In genomic region chr22:50303515-50303847, GRCh38 we compare ENCODE assay signal across 11 cellular contexts. TPM values are rescaled to one million over a fixed set of nuclear protein-coding genes. Genes with fewer than 3 reads are reported as not detected.
DNase-seq lines count a peak whose midpoint lies in the region; ATAC-seq, FAIRE-seq and TF ChIP-seq lines count a peak whose summit lies in the region.
"Had no signal": no experiment of that assay in that cellular context is flagged by ENCODE, and none has a peak within 500 bp of the region (broad histone marks: within the 10 kb centered on the region; RNA-seq: fewer than 3 reads in every experiment).

No MANE protein-coding gene starts in this region.

- peaks cover 7% of the 10 kb centered on the region for H3F3A ChIP-seq in GM23248 (ENCODE audit: insufficient read depth)

- no peak overlapping the region for H3K27ac Mint-ChIP-seq in astrocyte (ENCODE audit: unreplicated experiment)
- no peak overlapping the region for H3K27ac Mint-ChIP-seq in activated naive CD4-positive, alpha-beta T cell treated with anti-CD3 and anti-CD28 coated beads, Interleukin-2, amount 50 U/mL, for 72 hours
- H3K27ac Mint-ChIP-seq: activated naive CD8-positive, alpha-beta T cell; natural killer cell treated with Interleukin-12 subunit alpha and Interleukin-12 subunit beta and Interleukin-15 and Interleukin-18, amount 100 ng/mL, for 72 hours had no signal

- H3K4me1 Mint-ChIP-seq in astrocyte (ENCODE audit: low read depth, unreplicated experiment), result peaks cover 22% of the 10 kb centered on the region

- peaks cover 2% of the 10 kb centered on the region for H3K36me3 Mint-ChIP-seq in astrocyte (ENCODE audit: low read depth, unreplicated experiment)
- H3K36me3 Mint-ChIP-seq in activated naive CD4-positive, alpha-beta T cell treated with anti-CD3 and anti-CD28 coated beads, Interleukin-2, amount 50 U/mL, for 72 hours, result no peaks in the 10 kb centered on the region
- H3K36me3 Mint-ChIP-seq: activated naive CD8-positive, alpha-beta T cell; natural killer cell treated with Interleukin-12 subunit alpha and Interleukin-12 subunit beta and Interleukin-15 and Interleukin-18, amount 100 ng/mL, for 72 hours had no signal

- H2AFZ ChIP-seq in GM23248 (no peak overlapping the region), astrocyte (ENCODE audit: low read depth, low read length) (no peak overlapping the region), HepG2 (ENCODE audit: low read length) (no peak overlapping the region)

- no peak for TF ChIP-seq CTCF in astrocyte (IDR thresholded peaks at IDR 0.05; ENCODE audit: insufficient read depth, low read depth, low read length)
- no peak for TF ChIP-seq CTCF in HepG2 (CRISPR knock-in tag; IDR thresholded peaks at IDR 0.05)
- TF ChIP-seq CTCF in stomach (IDR thresholded peaks at IDR 0.05), result no peak

- H3K4me2 ChIP-seq in GM23248 (ENCODE audit: unreplicated experiment) (no peak overlapping the region), astrocyte (ENCODE audit: low read length) (peak overlapping the region; percentile 100), HepG2 (ENCODE audit: low read depth, low read length) (peak overlapping the region; percentile 53)

- H3K9me2 ChIP-seq in GM23248 (ENCODE audit: insufficient read depth), result no peaks in the 10 kb centered on the region

- H3K9ac ChIP-seq in GM23248 (peak overlapping the region; percentile 94), astrocyte (ENCODE audit: low read length) (peak overlapping the region; percentile 73), HepG2 (ENCODE audit: insufficient read depth, low read depth, low read length) (peak overlapping the region; percentile 33; the same call in 1 of the 2 replicates)

- H4K20me1 ChIP-seq in GM23248 (ENCODE audit: insufficient read depth) (no peaks in the 10 kb centered on the region; the same call in 1 of the 2 replicates), astrocyte (ENCODE audit: insufficient read depth, low read length) (peaks cover 64% of the 10 kb centered on the region), HepG2 (ENCODE audit: insufficient read depth, low read length) (peaks cover 4% of the 10 kb centered on the region; the same call in 1 of the 2 replicates)

- no TSS peak for BruUV-seq in HepG2 (replicated peaks; lab: Mats Ljungman, UMichigan)

- 95% methylated on average over 7 of the region's 7 CpGs for WGBS in GM23248 (ENCODE audit: low coverage in 1 of 2, low lambda C conversion rate in 2 of 2, missing lambda C conversion rate in 2 of 2), 2 experiments
- WGBS in HepG2 (ENCODE audit: low lambda C conversion rate), result 87% methylated on average over 3 of the region's 7 CpGs
- 36 to 64% (median 46%) methylated on average over 7 of the region's 7 CpGs for WGBS in stomach, 5 donors

- no peak overlapping the region for H3K4me3 Mint-ChIP-seq in astrocyte (ENCODE audit: unreplicated experiment)
- H3K4me3 Mint-ChIP-seq: activated naive CD8-positive, alpha-beta T cell; natural killer cell treated with Interleukin-12 subunit alpha and Interleukin-12 subunit beta and Interleukin-15 and Interleukin-18, amount 100 ng/mL, for 72 hours had no signal

- POLR2A ChIA-PET in HepG2 (lab: Yijun Ruan, JAX), result interaction anchor here (1.4 to 6.7 kb wide), 2 partner anchors 10 to 52 kb away, joined by 3 to 126 read pairs; partner anchors contain the start of gene HDAC10

- H3K36me3 ChIP-seq in GM23248 (ENCODE audit: low read depth), result no peaks in the 10 kb centered on the region
- H3K36me3 ChIP-seq in astrocyte (ENCODE audit: insufficient read depth, low read length), result no peaks in the 10 kb centered on the region
- H3K36me3 ChIP-seq in HepG2 (replicated peaks in 1 of 2; ENCODE audit: control insufficient read depth in 1 of 2, insufficient read depth in 2 of 2, low read length in 2 of 2), result peaks cover 0 to 2% of the 10 kb centered on the region in 2 experiments; a peak in 1 of 5 replicates
- peaks cover 0 to 6% (median 0%) of the 10 kb centered on the region in 4 donors for H3K36me3 ChIP-seq in stomach

- DNase-seq in GM23248 (no peak), astrocyte (ENCODE audit: low read depth) (no peak), HepG2 (ENCODE audit: low spot score) (no peak), stomach (no peak), NCI-H187 (lab: John Stamatoyannopoulos, UW) (no peak), NCI-H526 treated with DMSO at 0.1 percent for 48 hours (lab: John Stamatoyannopoulos, UW) (no peak)
- DNase-seq in activated naive CD4-positive, alpha-beta T cell treated with anti-CD3 and anti-CD28 coated beads, Interleukin-2, amount 50 U/mL, for 72 hours (ENCODE audit: low spot score in 2 of 2), result no peak
- DNase-seq: activated CD4-positive, CD25-positive, alpha-beta regulatory T cell treated with anti-CD3 and anti-CD28 coated beads, Interleukin-2, amount 50 U/mL, for 72 hours had no signal

- no peaks in the 10 kb centered on the region for H3K27me3 ChIP-seq in GM23248 (replicated peaks; ENCODE audit: insufficient read depth)
- no peaks in the 10 kb centered on the region for H3K27me3 ChIP-seq in astrocyte (ENCODE audit: insufficient read depth, low read length)
- H3K27me3 ChIP-seq in HepG2 (ENCODE audit: control insufficient read depth in 1 of 2, insufficient read depth in 2 of 2, low read length in 2 of 2), result no peaks in the 10 kb centered on the region
- H3K27me3 ChIP-seq in stomach, result peaks cover 0 to 18% (median 0%) of the 10 kb centered on the region in 3 donors

- CTCF ChIA-PET in HepG2 (lab: Yijun Ruan, JAX; ENCODE audit: low intra/inter-chr PET ratio, low total read pairs), result no interaction called here

- H3K9me3 ChIP-seq in GM23248 (ENCODE audit: low read depth) (no peaks in the 10 kb centered on the region), astrocyte (ENCODE audit: insufficient read depth, low read depth, low read length) (no peaks in the 10 kb centered on the region), HepG2 (ENCODE audit: low read length) (no peaks in the 10 kb centered on the region), stomach (no peaks in the 10 kb centered on the region)

- TF ChIP-seq EP300 in HepG2 (IDR thresholded peaks at IDR 0.05; ENCODE audit: low read depth in 2 of 2, low read length in 2 of 2) (no peak), HepG2 (CRISPR knock-in tag; IDR thresholded peaks at IDR 0.05; ENCODE audit: borderline replicate concordance) (no peak), stomach (IDR thresholded peaks at IDR 0.05) (no peak)

- no peak for TF ChIP-seq RAD21 in HepG2 (CRISPR knock-in tag; IDR thresholded peaks at IDR 0.05)

- H3K9me3 Mint-ChIP-seq in astrocyte (ENCODE audit: unreplicated experiment), result no peaks in the 10 kb centered on the region
- H3K9me3 Mint-ChIP-seq in activated naive CD4-positive, alpha-beta T cell treated with anti-CD3 and anti-CD28 coated beads, Interleukin-2, amount 50 U/mL, for 72 hours, result no peaks in the 10 kb centered on the region
- H3K9me3 Mint-ChIP-seq: natural killer cell treated with Interleukin-12 subunit alpha and Interleukin-12 subunit beta and Interleukin-15 and Interleukin-18, amount 100 ng/mL, for 72 hours had no signal

- H3K4me1 ChIP-seq in GM23248 (ENCODE audit: insufficient read depth), result peaks cover 48% of the 10 kb centered on the region
- H3K4me1 ChIP-seq in astrocyte (ENCODE audit: insufficient read depth, low read length), result peaks cover 65% of the 10 kb centered on the region
- peaks cover 68% of the 10 kb centered on the region for H3K4me1 ChIP-seq in HepG2 (ENCODE audit: insufficient read depth, low read length)
- peaks cover 85 to 93% (median 87%) of the 10 kb centered on the region in 4 donors for H3K4me1 ChIP-seq in stomach

- H3K79me2 ChIP-seq in GM23248 (ENCODE audit: insufficient read depth) (peaks cover 83% of the 10 kb centered on the region), astrocyte (ENCODE audit: insufficient read depth, low read length) (peaks cover 86% of the 10 kb centered on the region), HepG2 (ENCODE audit: insufficient read depth, low read length) (peaks cover 66% of the 10 kb centered on the region)

- no peak for TF ChIP-seq POLR2A in HepG2 (IDR thresholded peaks at IDR 0.05; ENCODE audit: insufficient read depth in 1 of 2, low read depth in 2 of 2, low read length in 2 of 2)
- no peak for TF ChIP-seq POLR2A in stomach (IDR thresholded peaks at IDR 0.05)

- FAIRE-seq in astrocyte (lab: Jason Lieb, UNC) (no peak), HepG2 (lab: Jason Lieb, UNC) (no peak)

- in situ Hi-C loops in GM23248 (cut with MboI), result no loop called here
- in situ Hi-C loops in HepG2 (cut with HindIII; ENCODE audit: extremely low pct_ligation_motif_present, low pct_unique_long_range_greater_than_20kb), result no loop called here

- no peaks in the 10 kb centered on the region for H3K27me3 Mint-ChIP-seq in astrocyte (ENCODE audit: low read depth, unreplicated experiment)
- H3K27me3 Mint-ChIP-seq: activated naive CD8-positive, alpha-beta T cell had no signal

- no peak for ATAC-seq in HepG2
- no peak for ATAC-seq in HG02938 (IDR thresholded peaks at IDR 0.05; ENCODE audit: unreplicated experiment)
- no peak for ATAC-seq in activated naive CD4-positive, alpha-beta T cell treated with anti-CD3 and anti-CD28 coated beads, Interleukin-2, amount 50 U/mL, for 72 hours

- peak overlapping the region; percentile 89 for H3K27ac ChIP-seq in GM23248
- peak overlapping the region; percentile 50 for H3K27ac ChIP-seq in astrocyte (ENCODE audit: low read depth, low read length)
- peak overlapping the region; percentile 33 for H3K27ac ChIP-seq in HepG2 (ENCODE audit: extremely low read length, insufficient read depth, low read length)
- H3K27ac ChIP-seq in stomach, result peak overlapping the region; percentile 94 to 96 (median 95)

- H3K4me3 ChIP-seq in GM23248, result no peak overlapping the region
- H3K4me3 ChIP-seq in astrocyte (ENCODE audit: insufficient read depth, low read depth, low read length), result no peak overlapping the region
- peak overlapping the region in 1 of 3 experiments; percentile 37; a peak in 1 of 6 replicates for H3K4me3 ChIP-seq in HepG2 (replicated peaks in 1 of 3; ENCODE audit: insufficient read depth in 1 of 3, low read depth in 2 of 3, low read length in 3 of 3)
- H3K4me3 ChIP-seq in stomach, result peak overlapping the region; percentile 3 to 88 (median 8)

- intact Hi-C loops in HepG2 (cut with micrococcal nuclease; ENCODE audit: unreplicated experiment), result no loop called here
- intact Hi-C loops in stomach (cut with DNase I; ENCODE audit: low total_unique reads), result no loop called here

RNA-seq across cellular contexts. Expression of gene PLXNB2, which starts 4.0 kb away (rescaled TPM):
- 136 and 147 TPM in 2 replicates for total RNA-seq in GM23248 (2014; rRNA removed; shearing (Covaris generic))
- polyA plus RNA-seq in GM23248 (2016; fragmentation: Nextera tagmentation; extraction: Ambion mirVana), result 123 and 136 TPM in 2 replicates
- total RNA-seq in astrocyte, result 327 and 376 TPM in 2 replicates
- 19.3 and 32.6 TPM in 2 replicates for total RNA-seq in HepG2 (2016; rRNA removed; fragmentation: Illumina TruSeq; extraction: Trizol)
- 4.6 and 4.9 TPM in 2 replicates for total RNA-seq in HepG2 (2016; cell fraction: cytosol; rRNA removed; fragmentation: Illumina TruSeq; extraction: Trizol; ENCODE audit: low read depth)
- 16.8 and 32.7 TPM in 2 replicates for total RNA-seq in HepG2 (2016; cell fraction: insoluble cytoplasmic fraction; rRNA removed; fragmentation: Illumina TruSeq; extraction: Trizol)
- 13.7 and 15.6 TPM in 2 replicates for total RNA-seq in HepG2 (2016; cell fraction: membrane; rRNA removed; fragmentation: Illumina TruSeq; extraction: Trizol)
- total RNA-seq in HepG2 (2016; cell fraction: nucleus; rRNA removed; fragmentation: Illumina TruSeq; extraction: Trizol), result 43.2 and 57.8 TPM in 2 replicates
- 68.9 and 79.4 TPM in 2 replicates for polyA plus RNA-seq in HepG2 (2011; rRNA removed)
- 46.5 and 75.4 TPM in 2 replicates for polyA plus RNA-seq in HepG2 (2011; cell fraction: cytosol; rRNA removed)
- 265 and 413 TPM in 2 replicates for polyA plus RNA-seq in HepG2 (2011; cell fraction: nucleus; rRNA removed)
- 53.9 and 72.9 TPM in 2 replicates for polyA plus RNA-seq in HepG2 (2012)
- 5.5 and 6.2 TPM in 2 replicates for polyA plus RNA-seq in HepG2 (2016; cell fraction: cytosol; fragmentation: Illumina TruSeq; extraction: Trizol; ENCODE audit: low read depth)
- 16.2 and 23.0 TPM in 2 replicates for polyA plus RNA-seq in HepG2 (2016; cell fraction: insoluble cytoplasmic fraction; fragmentation: Illumina TruSeq; extraction: Trizol; ENCODE audit: low read depth)
- polyA plus RNA-seq in HepG2 (2016; cell fraction: membrane; fragmentation: Illumina TruSeq; extraction: Trizol; ENCODE audit: low read depth), result 10.1 and 11.9 TPM in 2 replicates
- polyA plus RNA-seq in HepG2 (2016; cell fraction: nucleus; fragmentation: Illumina TruSeq; extraction: Trizol; ENCODE audit: insufficient read depth, low read depth), result 148 and 155 TPM in 2 replicates
- 61.5 and 149 TPM in 2 replicates for polyA minus RNA-seq in HepG2 (2011; rRNA and poly(A)+ RNA removed; ENCODE audit: low replicate concordance)
- polyA minus RNA-seq in HepG2 (2011; cell fraction: cytosol; rRNA and poly(A)+ RNA removed), result 76.6 and 89.8 TPM in 2 replicates
- 57.9 and 61.3 TPM in 2 replicates for polyA minus RNA-seq in HepG2 (2011; cell fraction: nucleus; rRNA and poly(A)+ RNA removed)
- 100 to 1,000 TPM; 105 to 648 (median 400) TPM for total RNA-seq in stomach
- 100 to 1,000 TPM in 2 of 3 donors, 10 to 100 TPM in 1; 50.3 to 197 (median 147) TPM for polyA plus RNA-seq in stomach
- 10 to 100 TPM; 10.3 to 13.1 TPM for total RNA-seq in activated naive CD4-positive, alpha-beta T cell treated with anti-CD3 and anti-CD28 coated beads, Interleukin-2, amount 50 U/mL, for 72 hours

RNA-seq across cellular contexts. Expression of gene DENND6B, which starts 23.3 kb away (rescaled TPM):
- 3.3 and 5.7 TPM in 2 replicates for total RNA-seq in GM23248 (2014; rRNA removed; shearing (Covaris generic))
- polyA plus RNA-seq in GM23248 (2016; fragmentation: Nextera tagmentation; extraction: Ambion mirVana), result 6.1 and 6.6 TPM in 2 replicates
- 5.4 and 5.8 TPM in 2 replicates for total RNA-seq in astrocyte
- 0.84 and 0.95 TPM in 2 replicates for total RNA-seq in HepG2 (2016; rRNA removed; fragmentation: Illumina TruSeq; extraction: Trizol)
- 0.30 and 0.44 TPM in 2 replicates for total RNA-seq in HepG2 (2016; cell fraction: cytosol; rRNA removed; fragmentation: Illumina TruSeq; extraction: Trizol; ENCODE audit: low read depth)
- 0.22 and 0.65 TPM in 2 replicates for total RNA-seq in HepG2 (2016; cell fraction: insoluble cytoplasmic fraction; rRNA removed; fragmentation: Illumina TruSeq; extraction: Trizol)
- total RNA-seq in HepG2 (2016; cell fraction: membrane; rRNA removed; fragmentation: Illumina TruSeq; extraction: Trizol), result 0.52 and 0.90 TPM in 2 replicates
- 0.90 and 1.1 TPM in 2 replicates for total RNA-seq in HepG2 (2016; cell fraction: nucleus; rRNA removed; fragmentation: Illumina TruSeq; extraction: Trizol)
- polyA plus RNA-seq in HepG2 (2011; rRNA removed), result 3.8 and 4.2 TPM in 2 replicates
- polyA plus RNA-seq in HepG2 (2011; cell fraction: cytosol; rRNA removed), result 1.8 TPM in 2 replicates
- 33.7 and 41.4 TPM in 2 replicates for polyA plus RNA-seq in HepG2 (2011; cell fraction: nucleus; rRNA removed)
- polyA plus RNA-seq in HepG2 (2012), result 2.5 and 2.6 TPM in 2 replicates
- 0.33 and 0.71 TPM in 2 replicates for polyA plus RNA-seq in HepG2 (2016; cell fraction: cytosol; fragmentation: Illumina TruSeq; extraction: Trizol; ENCODE audit: low read depth)
- polyA plus RNA-seq in HepG2 (2016; cell fraction: insoluble cytoplasmic fraction; fragmentation: Illumina TruSeq; extraction: Trizol; ENCODE audit: low read depth), result 0.74 and 0.86 TPM in 2 replicates
- 0.63 and 1.2 TPM in 2 replicates for polyA plus RNA-seq in HepG2 (2016; cell fraction: membrane; fragmentation: Illumina TruSeq; extraction: Trizol; ENCODE audit: low read depth)
- 4.0 and 5.3 TPM in 2 replicates for polyA plus RNA-seq in HepG2 (2016; cell fraction: nucleus; fragmentation: Illumina TruSeq; extraction: Trizol; ENCODE audit: insufficient read depth, low read depth)
- 0.58 and 2.9 TPM in 2 replicates for polyA minus RNA-seq in HepG2 (2011; rRNA and poly(A)+ RNA removed; ENCODE audit: low replicate concordance)
- 1.3 TPM in 2 replicates for polyA minus RNA-seq in HepG2 (2011; cell fraction: cytosol; rRNA and poly(A)+ RNA removed)
- 2.6 and 3.3 TPM in 2 replicates for polyA minus RNA-seq in HepG2 (2011; cell fraction: nucleus; rRNA and poly(A)+ RNA removed)
- 10 to 100 TPM in 2 of 5 donors, 1 to 10 TPM in 3; 2.2 to 13.4 (median 2.5) TPM for total RNA-seq in stomach
- polyA plus RNA-seq in stomach, result 1 to 10 TPM; 2.0 to 7.6 (median 5.5) TPM
- 1 to 10 TPM; 4.1 to 4.3 TPM for total RNA-seq in activated naive CD4-positive, alpha-beta T cell treated with anti-CD3 and anti-CD28 coated beads, Interleukin-2, amount 50 U/mL, for 72 hours

RNA-seq across cellular contexts. Expression of gene MAPK11, which starts 33.3 kb away (rescaled TPM):
- total RNA-seq in GM23248 (2014; rRNA removed; shearing (Covaris generic)), result 9.8 and 12.3 TPM in 2 replicates
- 1.0 and 1.2 TPM in 2 replicates for polyA plus RNA-seq in GM23248 (2016; fragmentation: Nextera tagmentation; extraction: Ambion mirVana)
- total RNA-seq in astrocyte, result 19.6 and 22.4 TPM in 2 replicates
- total RNA-seq in HepG2 (2016; rRNA removed; fragmentation: Illumina TruSeq; extraction: Trizol), result 0.15 TPM in 1 of 2 replicates, not detected in the other
- not detected in 2 replicates for total RNA-seq in HepG2 (2016; cell fraction: cytosol; rRNA removed; fragmentation: Illumina TruSeq; extraction: Trizol; ENCODE audit: low read depth)
- total RNA-seq in HepG2 (2016; cell fraction: insoluble cytoplasmic fraction; rRNA removed; fragmentation: Illumina TruSeq; extraction: Trizol), result 0.12 and 0.15 TPM in 2 replicates
- 0.10 and 0.19 TPM in 2 replicates for total RNA-seq in HepG2 (2016; cell fraction: membrane; rRNA removed; fragmentation: Illumina TruSeq; extraction: Trizol)
- 0.28 TPM in 1 of 2 replicates, not detected in the other for total RNA-seq in HepG2 (2016; cell fraction: nucleus; rRNA removed; fragmentation: Illumina TruSeq; extraction: Trizol)
- polyA plus RNA-seq in HepG2 (2011; rRNA removed), result 0.17 and 0.46 TPM in 2 replicates
- polyA plus RNA-seq in HepG2 (2011; cell fraction: cytosol; rRNA removed), result 0.13 and 0.19 TPM in 2 replicates
- polyA plus RNA-seq in HepG2 (2011; cell fraction: nucleus; rRNA removed), result 1.9 TPM in 2 replicates
- polyA plus RNA-seq in HepG2 (2012), result 0.21 TPM in 1 of 2 replicates, not detected in the other
- 0.05 and 0.07 TPM in 2 replicates for polyA plus RNA-seq in HepG2 (2016; cell fraction: cytosol; fragmentation: Illumina TruSeq; extraction: Trizol; ENCODE audit: low read depth)
- polyA plus RNA-seq in HepG2 (2016; cell fraction: insoluble cytoplasmic fraction; fragmentation: Illumina TruSeq; extraction: Trizol; ENCODE audit: low read depth), result 0.19 and 0.24 TPM in 2 replicates
- polyA plus RNA-seq in HepG2 (2016; cell fraction: membrane; fragmentation: Illumina TruSeq; extraction: Trizol; ENCODE audit: low read depth), result 0.13 TPM in 1 of 2 replicates, not detected in the other
- polyA plus RNA-seq in HepG2 (2016; cell fraction: nucleus; fragmentation: Illumina TruSeq; extraction: Trizol; ENCODE audit: insufficient read depth, low read depth), result 0.25 and 0.37 TPM in 2 replicates
- polyA minus RNA-seq in HepG2 (2011; rRNA and poly(A)+ RNA removed; ENCODE audit: low replicate concordance), result 0.58 and 0.94 TPM in 2 replicates
- not detected in 2 replicates for polyA minus RNA-seq in HepG2 (2011; cell fraction: cytosol; rRNA and poly(A)+ RNA removed)
- polyA minus RNA-seq in HepG2 (2011; cell fraction: nucleus; rRNA and poly(A)+ RNA removed), result 0.13 TPM in 1 of 2 replicates, not detected in the other
- 10 to 100 TPM in 1 of 5 donors, 1 to 10 TPM in 2, under 1 TPM in 1, not detected in 1; 0.29 to 10.1 (median 5.7) TPM for total RNA-seq in stomach
- polyA plus RNA-seq in stomach, result 10 to 100 TPM in 2 of 3 donors, 1 to 10 TPM in 1; 8.5 to 13.6 (median 12.3) TPM
- 10 to 100 TPM; 15.6 to 25.7 TPM for total RNA-seq in activated naive CD4-positive, alpha-beta T cell treated with anti-CD3 and anti-CD28 coated beads, Interleukin-2, amount 50 U/mL, for 72 hours

RNA-seq across cellular contexts. Expression of gene PPP6R2, which starts 39.6 kb away (rescaled TPM):
- total RNA-seq in GM23248 (2014; rRNA removed; shearing (Covaris generic)), result 50.0 and 58.4 TPM in 2 replicates
- polyA plus RNA-seq in GM23248 (2016; fragmentation: Nextera tagmentation; extraction: Ambion mirVana) (22.2 and 22.3 TPM in 2 replicates), HepG2 (2011; rRNA removed) (102 and 112 TPM in 2 replicates), stomach (10 to 100 TPM; 24.4 to 36.5 (median 28.7) TPM)
- total RNA-seq in astrocyte (47.9 and 48.3 TPM in 2 replicates), HepG2 (2016; rRNA removed; fragmentation: Illumina TruSeq; extraction: Trizol) (36.1 and 55.0 TPM in 2 replicates), stomach (100 to 1,000 TPM in 3 of 5 donors, 10 to 100 TPM in 2; 54.9 to 243 (median 151) TPM)
- total RNA-seq in HepG2 (2016; cell fraction: cytosol; rRNA removed; fragmentation: Illumina TruSeq; extraction: Trizol; ENCODE audit: low read depth), result 13.5 and 14.8 TPM in 2 replicates
- total RNA-seq in HepG2 (2016; cell fraction: insoluble cytoplasmic fraction; rRNA removed; fragmentation: Illumina TruSeq; extraction: Trizol), result 33.5 and 56.7 TPM in 2 replicates
- total RNA-seq in HepG2 (2016; cell fraction: membrane; rRNA removed; fragmentation: Illumina TruSeq; extraction: Trizol), result 26.4 and 27.2 TPM in 2 replicates
- total RNA-seq in HepG2 (2016; cell fraction: nucleus; rRNA removed; fragmentation: Illumina TruSeq; extraction: Trizol), result 53.7 and 65.8 TPM in 2 replicates
- 56.6 and 76.3 TPM in 2 replicates for polyA plus RNA-seq in HepG2 (2011; cell fraction: cytosol; rRNA removed)
- polyA plus RNA-seq in HepG2 (2011; cell fraction: nucleus; rRNA removed), result 458 and 611 TPM in 2 replicates
- polyA plus RNA-seq in HepG2 (2012), result 58.5 and 66.4 TPM in 2 replicates
- 6.8 and 7.7 TPM in 2 replicates for polyA plus RNA-seq in HepG2 (2016; cell fraction: cytosol; fragmentation: Illumina TruSeq; extraction: Trizol; ENCODE audit: low read depth)
- 26.5 and 32.8 TPM in 2 replicates for polyA plus RNA-seq in HepG2 (2016; cell fraction: insoluble cytoplasmic fraction; fragmentation: Illumina TruSeq; extraction: Trizol; ENCODE audit: low read depth)
- polyA plus RNA-seq in HepG2 (2016; cell fraction: membrane; fragmentation: Illumina TruSeq; extraction: Trizol; ENCODE audit: low read depth), result 17.1 and 18.2 TPM in 2 replicates
- polyA plus RNA-seq in HepG2 (2016; cell fraction: nucleus; fragmentation: Illumina TruSeq; extraction: Trizol; ENCODE audit: insufficient read depth, low read depth), result 172 and 175 TPM in 2 replicates
- 25.0 and 101 TPM in 2 replicates for polyA minus RNA-seq in HepG2 (2011; rRNA and poly(A)+ RNA removed; ENCODE audit: low replicate concordance)
- 29.8 and 30.8 TPM in 2 replicates for polyA minus RNA-seq in HepG2 (2011; cell fraction: cytosol; rRNA and poly(A)+ RNA removed)
- 84.9 and 89.9 TPM in 2 replicates for polyA minus RNA-seq in HepG2 (2011; cell fraction: nucleus; rRNA and poly(A)+ RNA removed)
- 10 to 100 TPM; 42.6 to 48.3 TPM for total RNA-seq in activated naive CD4-positive, alpha-beta T cell treated with anti-CD3 and anti-CD28 coated beads, Interleukin-2, amount 50 U/mL, for 72 hours

RNA-seq across cellular contexts. Expression of gene MAPK12, which starts 42.0 kb away (rescaled TPM):
- 22.8 and 28.7 TPM in 2 replicates for total RNA-seq in GM23248 (2014; rRNA removed; shearing (Covaris generic))
- polyA plus RNA-seq in GM23248 (2016; fragmentation: Nextera tagmentation; extraction: Ambion mirVana) (20.7 and 23.2 TPM in 2 replicates), HepG2 (2011; rRNA removed) (22.2 and 22.8 TPM in 2 replicates), stomach (1 to 10 TPM; 4.7 to 9.3 (median 7.1) TPM)
- total RNA-seq in astrocyte (29.1 and 36.4 TPM in 2 replicates), HepG2 (2016; rRNA removed; fragmentation: Illumina TruSeq; extraction: Trizol) (15.0 and 23.3 TPM in 2 replicates), stomach (10 to 100 TPM in 2 of 5 donors, 1 to 10 TPM in 3; 5.2 to 49.6 (median 9.3) TPM)
- 25.0 and 26.8 TPM in 2 replicates for total RNA-seq in HepG2 (2016; cell fraction: cytosol; rRNA removed; fragmentation: Illumina TruSeq; extraction: Trizol; ENCODE audit: low read depth)
- 15.4 and 25.6 TPM in 2 replicates for total RNA-seq in HepG2 (2016; cell fraction: insoluble cytoplasmic fraction; rRNA removed; fragmentation: Illumina TruSeq; extraction: Trizol)
- total RNA-seq in HepG2 (2016; cell fraction: membrane; rRNA removed; fragmentation: Illumina TruSeq; extraction: Trizol), result 43.0 and 45.2 TPM in 2 replicates
- total RNA-seq in HepG2 (2016; cell fraction: nucleus; rRNA removed; fragmentation: Illumina TruSeq; extraction: Trizol), result 20.3 and 23.6 TPM in 2 replicates
- 12.9 and 20.7 TPM in 2 replicates for polyA plus RNA-seq in HepG2 (2011; cell fraction: cytosol; rRNA removed)
- 115 and 151 TPM in 2 replicates for polyA plus RNA-seq in HepG2 (2011; cell fraction: nucleus; rRNA removed)
- 6.9 and 10.9 TPM in 2 replicates for polyA plus RNA-seq in HepG2 (2012)
- 27.8 and 28.1 TPM in 2 replicates for polyA plus RNA-seq in HepG2 (2016; cell fraction: cytosol; fragmentation: Illumina TruSeq; extraction: Trizol; ENCODE audit: low read depth)
- polyA plus RNA-seq in HepG2 (2016; cell fraction: insoluble cytoplasmic fraction; fragmentation: Illumina TruSeq; extraction: Trizol; ENCODE audit: low read depth), result 14.6 and 16.4 TPM in 2 replicates
- 37.0 and 38.8 TPM in 2 replicates for polyA plus RNA-seq in HepG2 (2016; cell fraction: membrane; fragmentation: Illumina TruSeq; extraction: Trizol; ENCODE audit: low read depth)
- polyA plus RNA-seq in HepG2 (2016; cell fraction: nucleus; fragmentation: Illumina TruSeq; extraction: Trizol; ENCODE audit: insufficient read depth, low read depth), result 56.9 and 60.1 TPM in 2 replicates
- 16.5 and 18.7 TPM in 2 replicates for polyA minus RNA-seq in HepG2 (2011; rRNA and poly(A)+ RNA removed; ENCODE audit: low replicate concordance)
- polyA minus RNA-seq in HepG2 (2011; cell fraction: cytosol; rRNA and poly(A)+ RNA removed), result 5.1 and 9.2 TPM in 2 replicates
- polyA minus RNA-seq in HepG2 (2011; cell fraction: nucleus; rRNA and poly(A)+ RNA removed), result 25.6 and 25.8 TPM in 2 replicates
- 10 to 100 TPM in 1 of 2 donors, 1 to 10 TPM in 1; 7.1 to 14.2 TPM for total RNA-seq in activated naive CD4-positive, alpha-beta T cell treated with anti-CD3 and anti-CD28 coated beads, Interleukin-2, amount 50 U/mL, for 72 hours

Comparison
In these comparisons a context has a peak if more than half of its experiments do, and no peak if none do; other contexts are left out.
1. H3K27ac ChIP-seq: peak in every context shown above with its lines; median percentile 95 in stomach; 89 in GM23248; 50 in astrocyte; 33 in HepG2.
2. H3K4me3 ChIP-seq: peak in stomach (4 of 4); none in GM23248 (single experiment) and astrocyte (single experiment).
3. H3K9ac ChIP-seq: peak in every context shown above with its lines; median percentile 94 in GM23248; 73 in astrocyte; 33 in HepG2.